In genomic region chr10:74011016-74011415, GRCh38 we compare ENCODE assay signal across 1 cellular context.
TF ChIP-seq lines count a peak whose summit lies in the region.

No MANE protein-coding gene starts in this region.

TF ChIP-seq in GM23338, 12 proteins besides CTCF, POLR2A, EP300 and RAD21 (continued from another document):
- TF ChIP-seq ZNF462 (CRISPR knock-in tag; IDR thresholded peaks at IDR 0.05): no peak
- TF ChIP-seq CREB1 (CRISPR knock-in tag; IDR thresholded peaks at IDR 0.05; ENCODE audit: low read depth): no peak
- TF ChIP-seq POLR2AphosphoS5 (IDR thresholded peaks at IDR 0.05; ENCODE audit: low read depth): no peak
- no peak for TF ChIP-seq EZH2 (IDR thresholded peaks at IDR 0.05; ENCODE audit: low read depth, unreplicated experiment)
- TF ChIP-seq STAT1 (IDR thresholded peaks at IDR 0.05; ENCODE audit: unreplicated experiment): no peak
- no peak for TF ChIP-seq ZNF331 (CRISPR knock-in tag; IDR thresholded peaks at IDR 0.05; ENCODE audit: low read depth)
- TF ChIP-seq, protein P1, sequence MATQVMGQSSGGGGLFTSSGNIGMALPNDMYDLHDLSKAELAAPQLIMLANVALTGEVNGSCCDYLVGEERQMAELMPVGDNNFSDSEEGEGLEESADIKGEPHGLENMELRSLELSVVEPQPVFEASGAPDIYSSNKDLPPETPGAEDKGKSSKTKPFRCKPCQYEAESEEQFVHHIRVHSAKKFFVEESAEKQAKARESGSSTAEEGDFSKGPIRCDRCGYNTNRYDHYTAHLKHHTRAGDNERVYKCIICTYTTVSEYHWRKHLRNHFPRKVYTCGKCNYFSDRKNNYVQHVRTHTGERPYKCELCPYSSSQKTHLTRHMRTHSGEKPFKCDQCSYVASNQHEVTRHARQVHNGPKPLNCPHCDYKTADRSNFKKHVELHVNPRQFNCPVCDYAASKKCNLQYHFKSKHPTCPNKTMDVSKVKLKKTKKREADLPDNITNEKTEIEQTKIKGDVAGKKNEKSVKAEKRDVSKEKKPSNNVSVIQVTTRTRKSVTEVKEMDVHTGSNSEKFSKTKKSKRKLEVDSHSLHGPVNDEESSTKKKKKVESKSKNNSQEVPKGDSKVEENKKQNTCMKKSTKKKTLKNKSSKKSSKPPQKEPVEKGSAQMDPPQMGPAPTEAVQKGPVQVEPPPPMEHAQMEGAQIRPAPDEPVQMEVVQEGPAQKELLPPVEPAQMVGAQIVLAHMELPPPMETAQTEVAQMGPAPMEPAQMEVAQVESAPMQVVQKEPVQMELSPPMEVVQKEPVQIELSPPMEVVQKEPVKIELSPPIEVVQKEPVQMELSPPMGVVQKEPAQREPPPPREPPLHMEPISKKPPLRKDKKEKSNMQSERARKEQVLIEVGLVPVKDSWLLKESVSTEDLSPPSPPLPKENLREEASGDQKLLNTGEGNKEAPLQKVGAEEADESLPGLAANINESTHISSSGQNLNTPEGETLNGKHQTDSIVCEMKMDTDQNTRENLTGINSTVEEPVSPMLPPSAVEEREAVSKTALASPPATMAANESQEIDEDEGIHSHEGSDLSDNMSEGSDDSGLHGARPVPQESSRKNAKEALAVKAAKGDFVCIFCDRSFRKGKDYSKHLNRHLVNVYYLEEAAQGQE (IDR thresholded peaks at IDR 0.05; ENCODE audit: unreplicated experiment): no peak
- TF ChIP-seq NANOG (IDR thresholded peaks at IDR 0.05; ENCODE audit: borderline replicate concordance): no peak
